10 cellular contexts compared by ENCODE assay signal in the genomic region with DNA sequence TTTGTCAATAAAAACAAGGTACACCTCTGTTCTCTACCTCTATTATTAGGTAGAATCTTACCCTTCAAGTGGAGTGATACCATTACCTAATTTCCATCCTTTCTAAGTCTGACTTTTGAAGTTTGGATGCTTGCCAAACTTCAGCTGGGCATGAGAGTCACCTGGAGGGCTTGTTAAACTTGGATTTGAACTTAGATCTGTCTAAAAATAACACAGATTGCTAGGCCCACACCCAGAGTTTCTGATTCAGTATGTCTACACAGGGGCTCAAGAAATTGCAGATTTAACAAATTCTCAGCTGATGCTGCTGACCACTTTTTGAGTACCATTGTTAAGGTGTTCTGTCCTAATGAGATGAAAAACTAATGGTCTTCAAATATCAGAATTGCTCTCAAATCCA.
"Had no signal": no experiment of that assay in that cellular context is flagged by ENCODE, and none has a peak within 500 bp of the region (broad histone marks: within the 10 kb centered on the region; RNA-seq: fewer than 3 reads in every experiment).

No MANE protein-coding gene starts in this region.

- H3K4me1 ChIP-seq: gastroesophageal sphincter, parathyroid adenoma, thyroid gland had no signal

- H3K36me3 ChIP-seq: gastroesophageal sphincter, thyroid gland had no signal

- H3K27me3 ChIP-seq: gastroesophageal sphincter, thyroid gland had no signal

- DNase-seq: activated CD4-positive, alpha-beta T cell treated with anti-CD3 and anti-CD28 coated beads for 48 hours; activated CD8-positive, alpha-beta memory T cell treated with anti-CD3 and anti-CD28 coated beads, Interleukin-2, amount 50 U/mL, for 48 hours; activated CD8-positive, alpha-beta T cell treated with anti-CD3 and anti-CD28 coated beads, Interleukin-2, amount 10 ng/mL, durations not matched to agents 7 days and 5 days; activated naive CD4-positive, alpha-beta T cell; effector memory CD8-positive, alpha-beta T cell; thyroid gland had no signal

- H3K9me3 ChIP-seq: gastroesophageal sphincter, thyroid gland had no signal

- H3K9ac ChIP-seq: parathyroid adenoma had no signal

- H2AFZ ChIP-seq: parathyroid adenoma had no signal

- H3K4me3 ChIP-seq: gastroesophageal sphincter, skin epidermis, thyroid gland had no signal

- H3K79me2 ChIP-seq: parathyroid adenoma had no signal

- H3K27ac ChIP-seq: gastroesophageal sphincter, parathyroid adenoma, skin epidermis, thyroid gland had no signal

- ATAC-seq: activated CD8-positive, alpha-beta T cell treated with anti-CD3 and anti-CD28 coated beads, Interleukin-2, amount 10 ng/mL, durations not matched to agents 7 days and 5 days; effector memory CD8-positive, alpha-beta T cell; gastroesophageal sphincter; WTC11 had no signal
